24 cellular contexts compared by ENCODE assay signal in genomic region chr12:68793975-68794652, GRCh38. TPM values are rescaled to one million over a fixed set of nuclear protein-coding genes. Genes with fewer than 3 reads are reported as not detected.
A peak's percentile ranks its signal among the peaks of the same experiment; 100 is the strongest.
DNase-seq lines count a peak whose midpoint lies in the region; ATAC-seq and TF ChIP-seq lines count a peak whose summit lies in the region.
"Had no signal": no experiment of that assay in that cellular context is flagged by ENCODE, and none has a peak within 500 bp of the region (broad histone marks: within the 10 kb centered on the region; RNA-seq: fewer than 3 reads in every experiment).

No MANE protein-coding gene starts in this region.

- H3K36me3 Mint-ChIP-seq in activated CD8-positive, alpha-beta memory T cell treated with anti-CD3 and anti-CD28 coated beads, Interleukin-2, amount 10 ng/mL, durations not matched to agents 7 days and 5 days = no peaks in the 10 kb centered on the region

- TF ChIP-seq CTCF in OCI-LY1 (IDR thresholded peaks at IDR 0.05; ENCODE audit: low read length) = no peak
- TF ChIP-seq CTCF in VCaP (conservative IDR thresholded peaks at IDR 0.05) = no peak
- TF ChIP-seq CTCF in smooth muscle cell (IDR thresholded peaks at IDR 0.05; ENCODE audit: borderline replicate concordance, insufficient read depth, poor library complexity, severe bottlenecking) = no peak

- H4K12ac ChIP-seq in trophoblast cell (ENCODE audit: low read depth, low read length) = no peak overlapping the region

- no peak overlapping the region for H3K18ac ChIP-seq in trophoblast cell (ENCODE audit: low read length)

- H3K4me1 ChIP-seq in OCI-LY1 (ENCODE audit: insufficient read depth, low read length, severe bottlenecking) = peaks cover 55% of the 10 kb centered on the region
- no peaks in the 10 kb centered on the region for H3K4me1 ChIP-seq in smooth muscle cell (ENCODE audit: low read depth)
- H3K4me1 ChIP-seq in trophoblast cell (ENCODE audit: control insufficient read depth in 1 of 2, insufficient read depth in 2 of 2, low read length in 2 of 2) = no peaks in the 10 kb centered on the region
- H3K4me1 ChIP-seq: Peyer's patch had no signal

- no peaks in the 10 kb centered on the region for H3K9me3 Mint-ChIP-seq in activated CD8-positive, alpha-beta memory T cell treated with anti-CD3 and anti-CD28 coated beads, Interleukin-2, amount 10 ng/mL, durations not matched to agents 7 days and 5 days (ENCODE audit: low read depth)

- H3K4me2 ChIP-seq in OCI-LY1 (ENCODE audit: low read length) (peak overlapping the region; percentile 54), smooth muscle cell (no peak overlapping the region), trophoblast cell (ENCODE audit: low read length) (no peak overlapping the region)
- H3K4me2 ChIP-seq: SK-N-SH had no signal

- ATAC-seq in activated CD8-positive, alpha-beta memory T cell treated with anti-CD3 and anti-CD28 coated beads, Interleukin-2, amount 10 ng/mL, durations not matched to agents 7 days and 5 days = no peak

- DNase-seq in activated CD8-positive, alpha-beta memory T cell treated with anti-CD3 and anti-CD28 coated beads for 24 hours = peak; percentile 9
- no peak for DNase-seq in activated CD8-positive, alpha-beta memory T cell treated with anti-CD3 and anti-CD28 coated beads, Interleukin-2, amount 10 ng/mL, durations not matched to agents 7 days and 5 days
- DNase-seq in smooth muscle cell (lab: John Stamatoyannopoulos, UW; ENCODE audit: unreplicated experiment) (no peak), trophoblast cell (no peak), NCI-H146 (lab: John Stamatoyannopoulos, UW) (no peak)
- no peak for DNase-seq in effector CD8-positive, alpha-beta T cell (lab: John Stamatoyannopoulos, UW)
- DNase-seq: DMS153, DND-41, Kasumi-1, NCI-H1092 treated with DMSO at 0.1 percent for 48 hours, NCI-H1436 treated with DMSO at 0.1 percent for 48 hours, NCI-H1930, NCI-H2107, NCI-H446, NCI-H524 treated with DMSO at 0.1 percent for 48 hours, NCI-H774, Peyer's patch, SIG-M5, SK-N-SH had no signal

- no peak overlapping the region for H3K4ac ChIP-seq in trophoblast cell (ENCODE audit: low read depth, low read length)

- H2BK5ac ChIP-seq in trophoblast cell (ENCODE audit: low read depth, low read length, poor library complexity) = no peak overlapping the region

- H3K36me3 ChIP-seq in OCI-LY1 (ENCODE audit: insufficient read depth, low read length) (no peaks in the 10 kb centered on the region), smooth muscle cell (ENCODE audit: low read depth) (no peaks in the 10 kb centered on the region), trophoblast cell (ENCODE audit: control insufficient read depth in 1 of 2, insufficient read depth in 2 of 2, low read length in 2 of 2) (no peaks in the 10 kb centered on the region)
- H3K36me3 ChIP-seq: Peyer's patch had no signal

- H2AFZ ChIP-seq in OCI-LY1 (ENCODE audit: low read length) = no peak overlapping the region
- H2AFZ ChIP-seq in smooth muscle cell (ENCODE audit: low read depth) = no peak overlapping the region
- H2AFZ ChIP-seq in trophoblast cell (ENCODE audit: insufficient read depth, low read length, poor library complexity) = no peak overlapping the region

- no peak overlapping the region for H2AK5ac ChIP-seq in trophoblast cell (ENCODE audit: low read length)

- H3F3A ChIP-seq in OCI-LY1 (ENCODE audit: insufficient read depth, low read length) (no peaks in the 10 kb centered on the region), smooth muscle cell (ENCODE audit: low read depth) (no peaks in the 10 kb centered on the region)

- H3K14ac ChIP-seq in trophoblast cell (ENCODE audit: low read length) = no peak overlapping the region

- H3K27me3 ChIP-seq in OCI-LY1 (ENCODE audit: insufficient read depth, low read length) = no peaks in the 10 kb centered on the region
- H3K27me3 ChIP-seq in smooth muscle cell (ENCODE audit: low read depth) = no peaks in the 10 kb centered on the region
- no peaks in the 10 kb centered on the region for H3K27me3 ChIP-seq in trophoblast cell (ENCODE audit: insufficient read depth, low read length)
- H3K27me3 ChIP-seq: Peyer's patch had no signal

- H3K27ac ChIP-seq in OCI-LY1 (ENCODE audit: low read depth, low read length, poor library complexity, severe bottlenecking) = peak overlapping the region; percentile 89
- H3K27ac ChIP-seq in VCaP = peak overlapping the region; percentile 1; the same call in 1 of the 2 replicates
- peak overlapping the region; percentile 62 for H3K27ac ChIP-seq in smooth muscle cell (ENCODE audit: low read depth)
- no peak overlapping the region for H3K27ac ChIP-seq in trophoblast cell (ENCODE audit: low read depth, low read length)
- H3K27ac ChIP-seq: 22Rv1, HL-60, Peyer's patch had no signal

- WGBS in smooth muscle cell (ENCODE audit: low lambda C conversion rate) = 92% methylated on average over 4 of the region's 4 CpGs
- WGBS in trophoblast cell (ENCODE audit: extremely low coverage, insufficient coverage, insufficient read length) = no CpG with 5 or more reads among the region's 4 CpGs

- peak overlapping the region; percentile 55 for H3K9ac ChIP-seq in OCI-LY1 (ENCODE audit: low read length)
- H3K9ac ChIP-seq in smooth muscle cell (ENCODE audit: low read depth) = no peak overlapping the region
- no peak overlapping the region for H3K9ac ChIP-seq in trophoblast cell (ENCODE audit: low read length)
- H3K9ac ChIP-seq: SK-N-SH had no signal

- H3K4me3 ChIP-seq in OCI-LY1 (ENCODE audit: low read depth, low read length, poor library complexity, severe bottlenecking) (peak overlapping the region; percentile 39), smooth muscle cell (no peak overlapping the region), trophoblast cell (ENCODE audit: low read depth, low read length) (no peak overlapping the region)
- H3K4me3 ChIP-seq: Peyer's patch had no signal

- no peak overlapping the region for H2BK120ac ChIP-seq in trophoblast cell (ENCODE audit: insufficient read depth, low read length, poor library complexity)

- no peaks in the 10 kb centered on the region for H3K27me3 Mint-ChIP-seq in activated CD8-positive, alpha-beta memory T cell treated with anti-CD3 and anti-CD28 coated beads, Interleukin-2, amount 10 ng/mL, durations not matched to agents 7 days and 5 days
- H3K27me3 Mint-ChIP-seq: B cell had no signal

- no peaks in the 10 kb centered on the region for H3K9me2 ChIP-seq in OCI-LY1 (ENCODE audit: low read depth, low read length)
- H3K9me2 ChIP-seq: SK-N-SH had no signal

- H3K9me3 ChIP-seq in OCI-LY1 (ENCODE audit: low read length) (no peaks in the 10 kb centered on the region), smooth muscle cell (replicated peaks; ENCODE audit: low read depth) (no peaks in the 10 kb centered on the region), trophoblast cell (ENCODE audit: insufficient read depth, low read depth, low read length) (no peaks in the 10 kb centered on the region)
- H3K9me3 ChIP-seq: Peyer's patch, SK-N-SH had no signal

- H2BK12ac ChIP-seq in trophoblast cell (ENCODE audit: low read length) = no peak overlapping the region

- H3K79me1 ChIP-seq in trophoblast cell (ENCODE audit: low read length) = no peaks in the 10 kb centered on the region

- CTCF ChIA-PET in activated CD8-positive, alpha-beta memory T cell treated with anti-CD3 and anti-CD28 coated beads, Interleukin-2, amount 10 ng/mL, durations not matched to agents 7 days and 5 days (lab: Charles Lee) = no interaction called here

- H3K23ac ChIP-seq in trophoblast cell (ENCODE audit: low read length) = no peak overlapping the region

- H4K8ac ChIP-seq in trophoblast cell (ENCODE audit: low read depth, low read length) = no peak overlapping the region

- H4K91ac ChIP-seq in trophoblast cell (ENCODE audit: low read depth, low read length) = no peak overlapping the region

- no peaks in the 10 kb centered on the region for H4K20me1 ChIP-seq in OCI-LY1 (ENCODE audit: insufficient read depth, low read length)
- H4K20me1 ChIP-seq in smooth muscle cell (ENCODE audit: low read depth) = no peaks in the 10 kb centered on the region

- H3K4me1 Mint-ChIP-seq in activated CD8-positive, alpha-beta memory T cell treated with anti-CD3 and anti-CD28 coated beads, Interleukin-2, amount 10 ng/mL, durations not matched to agents 7 days and 5 days = no peaks in the 10 kb centered on the region

- no peak overlapping the region for H3K4me3 Mint-ChIP-seq in activated CD8-positive, alpha-beta memory T cell treated with anti-CD3 and anti-CD28 coated beads, Interleukin-2, amount 10 ng/mL, durations not matched to agents 7 days and 5 days
- H3K4me3 Mint-ChIP-seq: B cell had no signal

- H3K79me2 ChIP-seq in OCI-LY1 (ENCODE audit: insufficient read depth, low read length) = no peaks in the 10 kb centered on the region
- H3K79me2 ChIP-seq in smooth muscle cell (ENCODE audit: low read depth) = no peaks in the 10 kb centered on the region
- H3K79me2 ChIP-seq in trophoblast cell (ENCODE audit: control insufficient read depth, insufficient read depth, low read length, poor library complexity) = no peaks in the 10 kb centered on the region

- no peak overlapping the region for H3K27ac Mint-ChIP-seq in activated CD8-positive, alpha-beta memory T cell treated with anti-CD3 and anti-CD28 coated beads, Interleukin-2, amount 10 ng/mL, durations not matched to agents 7 days and 5 days
- H3K27ac Mint-ChIP-seq: B cell had no signal

RNA-seq across cellular contexts. Expression of gene MDM2, which starts 13.9 kb away (rescaled TPM):
- 100 to 1,000 TPM; 235 to 253 TPM for total RNA-seq in activated CD8-positive, alpha-beta memory T cell treated with anti-CD3 and anti-CD28 coated beads, Interleukin-2, amount 10 ng/mL, durations not matched to agents 7 days and 5 days
- total RNA-seq in smooth muscle cell = 189 and 278 TPM in 2 replicates
- polyA plus RNA-seq in smooth muscle cell = 43.4 and 80.2 TPM in 2 replicates
- 194 and 207 TPM in 2 replicates for polyA plus RNA-seq in trophoblast cell (2013)

RNA-seq across cellular contexts. Expression of gene SLC35E3, which starts 48.1 kb away (rescaled TPM):
- total RNA-seq in activated CD8-positive, alpha-beta memory T cell treated with anti-CD3 and anti-CD28 coated beads, Interleukin-2, amount 10 ng/mL, durations not matched to agents 7 days and 5 days = 10 to 100 TPM; 10.3 to 10.8 TPM
- total RNA-seq in smooth muscle cell = 1.1 and 18.8 TPM in 2 replicates
- 8.9 and 10.1 TPM in 2 replicates for polyA plus RNA-seq in smooth muscle cell
- polyA plus RNA-seq in trophoblast cell (2013) = 5.2 and 5.3 TPM in 2 replicates
